10 cellular contexts compared by ENCODE assay signal in genomic region chr3:107543666-107544065, GRCh38. TPM values are rescaled to one million over a fixed set of nuclear protein-coding genes. Genes with fewer than 3 reads are reported as not detected.
DNase-seq lines count a peak whose midpoint lies in the region; ATAC-seq and TF ChIP-seq lines count a peak whose summit lies in the region.
"Had no signal": no experiment of that assay in that cellular context is flagged by ENCODE, and none has a peak within 500 bp of the region (broad histone marks: within the 10 kb centered on the region; RNA-seq: fewer than 3 reads in every experiment).

No MANE protein-coding gene starts in this region.

- H3K4me1 Mint-ChIP-seq in Caco-2 (ENCODE audit: low read depth, unreplicated experiment) (no peaks in the 10 kb centered on the region), HFFc6 (ENCODE audit: low read depth) (peaks cover 32% of the 10 kb centered on the region)
- H3K4me1 Mint-ChIP-seq in CD8-positive, alpha-beta T cell (ENCODE audit: low read depth): peaks cover 40% of the 10 kb centered on the region
- H3K4me1 Mint-ChIP-seq: activated naive CD4-positive, alpha-beta T cell treated with anti-CD3 and anti-CD28 coated beads, Interleukin-2, amount 10 ng/mL, durations not matched to agents 7 days and 5 days had no signal

- WGBS in liver: 81% methylated on average over 4 of the region's 4 CpGs

- H3K27me3 Mint-ChIP-seq in Caco-2 (ENCODE audit: insufficient read depth, unreplicated experiment) (peaks cover 3% of the 10 kb centered on the region), HFFc6 (ENCODE audit: insufficient read depth) (no peaks in the 10 kb centered on the region)
- no peaks in the 10 kb centered on the region for H3K27me3 Mint-ChIP-seq in CD8-positive, alpha-beta T cell (ENCODE audit: low read depth)
- H3K27me3 Mint-ChIP-seq: activated naive CD4-positive, alpha-beta T cell treated with anti-CD3 and anti-CD28 coated beads, Interleukin-2, amount 10 ng/mL, durations not matched to agents 7 days and 5 days had no signal

- H3K36me3 Mint-ChIP-seq in Caco-2 (ENCODE audit: insufficient read depth, unreplicated experiment) (no peaks in the 10 kb centered on the region), HFFc6 (ENCODE audit: low read depth) (peaks cover 7% of the 10 kb centered on the region)
- H3K36me3 Mint-ChIP-seq in CD8-positive, alpha-beta T cell: peaks cover 16% of the 10 kb centered on the region

- H3K4me1 ChIP-seq in Caco-2 (no peaks in the 10 kb centered on the region), liver (ENCODE audit: control insufficient read depth in 4 of 4, insufficient read depth in 4 of 4, low read length in 3 of 4) (no peaks in the 10 kb centered on the region)
- peaks cover 7% of the 10 kb centered on the region for H3K4me1 ChIP-seq in CD8-positive, alpha-beta T cell (ENCODE audit: insufficient read depth, low read length)
- H3K4me1 ChIP-seq: SJSA1 had no signal

- TF ChIP-seq RAD21 in liver (IDR thresholded peaks at IDR 0.05): peak; percentile 61 to 74

- H3K4me3 Mint-ChIP-seq in Caco-2 (ENCODE audit: unreplicated experiment) (no peak overlapping the region), HFFc6 (no peak overlapping the region)
- H3K4me3 Mint-ChIP-seq in CD8-positive, alpha-beta T cell: no peak overlapping the region
- H3K4me3 Mint-ChIP-seq: activated naive CD4-positive, alpha-beta T cell treated with anti-CD3 and anti-CD28 coated beads, Interleukin-2, amount 10 ng/mL, durations not matched to agents 7 days and 5 days had no signal

- H3K9me3 Mint-ChIP-seq in Caco-2 (ENCODE audit: unreplicated experiment) (no peaks in the 10 kb centered on the region), HFFc6 (no peaks in the 10 kb centered on the region)
- peaks cover 2% of the 10 kb centered on the region for H3K9me3 Mint-ChIP-seq in CD8-positive, alpha-beta T cell

- H3K4me3 ChIP-seq in Caco-2 (ENCODE audit: low read depth, low read length) (no peak overlapping the region), liver (ENCODE audit: low read depth in 1 of 3, low read length in 3 of 3) (no peak overlapping the region)
- no peak overlapping the region for H3K4me3 ChIP-seq in CD8-positive, alpha-beta T cell (ENCODE audit: low read depth, low read length)
- H3K4me3 ChIP-seq: SJSA1 had no signal

- H3K9ac ChIP-seq in liver (ENCODE audit: low read depth in 1 of 2, low read length in 2 of 2): no peak overlapping the region

- no peaks in the 10 kb centered on the region for H3K36me3 ChIP-seq in Caco-2 (ENCODE audit: control insufficient read depth, insufficient read depth, low read length)
- no peaks in the 10 kb centered on the region for H3K36me3 ChIP-seq in liver (ENCODE audit: control insufficient read depth in 4 of 4, insufficient read depth in 3 of 4, low read depth in 1 of 4, low read length in 3 of 4)
- H3K36me3 ChIP-seq in CD8-positive, alpha-beta T cell (ENCODE audit: insufficient read depth, low read length): no peaks in the 10 kb centered on the region

- BruUV-seq in Caco-2 (replicated peaks; lab: Mats Ljungman, UMichigan): no TSS peak

- H3K9me3 ChIP-seq in Caco-2 (no peaks in the 10 kb centered on the region), liver (ENCODE audit: control insufficient read depth in 4 of 4, low read length in 3 of 4) (peaks cover 0 to 2% (median 0%) of the 10 kb centered on the region in 4 donors)
- no peaks in the 10 kb centered on the region for H3K9me3 ChIP-seq in CD8-positive, alpha-beta T cell (ENCODE audit: low read length)
- H3K9me3 ChIP-seq: SJSA1 had no signal

- no peak for ATAC-seq in HG02610 (IDR thresholded peaks at IDR 0.05; ENCODE audit: unreplicated experiment)
- ATAC-seq in GM21390 (IDR thresholded peaks at IDR 0.05; ENCODE audit: unreplicated experiment): no peak
- ATAC-seq in CD8-positive, alpha-beta T cell: no peak

- H3K27me3 ChIP-seq in Caco-2 (replicated peaks; ENCODE audit: control insufficient read depth, insufficient read depth, low read length) (no peaks in the 10 kb centered on the region), liver (ENCODE audit: control insufficient read depth in 4 of 4, insufficient read depth in 4 of 4, low read length in 3 of 4) (no peaks in the 10 kb centered on the region)
- H3K27me3 ChIP-seq in CD8-positive, alpha-beta T cell (ENCODE audit: insufficient read depth, low read length): no peaks in the 10 kb centered on the region
- H3K27me3 ChIP-seq: SJSA1 had no signal

- H3K27ac Mint-ChIP-seq in Caco-2 (ENCODE audit: unreplicated experiment) (no peak overlapping the region), HFFc6 (no peak overlapping the region)
- H3K27ac Mint-ChIP-seq in CD8-positive, alpha-beta T cell: no peak overlapping the region
- H3K27ac Mint-ChIP-seq: activated naive CD4-positive, alpha-beta T cell treated with anti-CD3 and anti-CD28 coated beads, Interleukin-2, amount 10 ng/mL, durations not matched to agents 7 days and 5 days had no signal

- TF ChIP-seq CTCF in Caco-2 (IDR thresholded peaks at IDR 0.05; ENCODE audit: insufficient read depth in 1 of 2, low read depth in 1 of 2, low read length in 1 of 2, severe bottlenecking in 1 of 2, unreplicated experiment in 1 of 2) (peak; percentile 29 to 35), HFFc6 (IDR thresholded peaks at IDR 0.05) (peak; percentile 67), liver (IDR thresholded peaks at IDR 0.05; ENCODE audit: low read depth, low read length, missing input control) (peak; percentile 37)
- TF ChIP-seq CTCF in CD8-positive, alpha-beta T cell (IDR thresholded peaks at IDR 0.05): no peak

- H3K27ac ChIP-seq in liver (ENCODE audit: low read depth in 1 of 2, low read length in 2 of 2): no peak overlapping the region
- no peak overlapping the region for H3K27ac ChIP-seq in CD8-positive, alpha-beta T cell (ENCODE audit: low read depth, low read length)
- H3K27ac ChIP-seq: SJSA1 had no signal

- no peak for DNase-seq in Caco-2
- no peak for DNase-seq in HFFc6
- peak; percentile 29 for DNase-seq in amniotic epithelial cell (ENCODE audit: low read depth)
- no peak for DNase-seq in CD8-positive, alpha-beta T cell
- DNase-seq in AG08395 (ENCODE audit: low spot score): no peak
- DNase-seq: activated naive CD4-positive, alpha-beta T cell treated with anti-CD3 and anti-CD28 coated beads, Interleukin-2, amount 10 ng/mL, durations not matched to agents 7 days and 5 days had no signal

- CTCF ChIA-PET in Caco-2 (lab: Charles Lee): no interaction called here
- CTCF ChIA-PET in CD8-positive, alpha-beta T cell (lab: Charles Lee): interaction anchor here (0.6 to 1.1 kb wide), 4 partner anchors 11 to 272 kb away, joined by 3 to 6 read pairs (median 3); no protein-coding TSS in a partner anchor

- intact Hi-C loops in Caco-2 (cut with micrococcal nuclease; ENCODE audit: unreplicated experiment): loop anchor here (1.0 kb wide), 2 partner anchors 271 to 307 kb away; no protein-coding TSS in a partner anchor
- intact Hi-C loops in CD8-positive, alpha-beta T cell (cut with DNase I, micrococcal nuclease): loop anchor here (2.0 to 5.0 kb wide), 3 partner anchors 17 to 306 kb away; no protein-coding TSS in a partner anchor

- POLR2A ChIA-PET in Caco-2 (lab: Charles Lee): no interaction called here
- POLR2A ChIA-PET in CD8-positive, alpha-beta T cell (lab: Charles Lee): no interaction called here

TF ChIP-seq in liver, 16 proteins besides CTCF, POLR2A, EP300 and RAD21 (continues in another document):
- TF ChIP-seq HNF4A (conservative IDR thresholded peaks at IDR 0.05): no peak
- TF ChIP-seq JUND (IDR thresholded peaks at IDR 0.05): no peak
- no peak for TF ChIP-seq EGR1 (IDR thresholded peaks at IDR 0.05; ENCODE audit: low read depth in 2 of 2)
- TF ChIP-seq SP1 (IDR thresholded peaks at IDR 0.05): no peak
- no peak for TF ChIP-seq GABPA (IDR thresholded peaks at IDR 0.05 in 1 of 2, conservative IDR thresholded peaks at IDR 0.05 in 1 of 2)
- no peak for TF ChIP-seq TAF1 (conservative IDR thresholded peaks at IDR 0.05)
- TF ChIP-seq MAX (IDR thresholded peaks at IDR 0.05): no peak
- no peak for TF ChIP-seq NR2F2 (IDR thresholded peaks at IDR 0.05)
- TF ChIP-seq ZBTB33 (IDR thresholded peaks at IDR 0.05): no peak

RNA-seq across cellular contexts. Expression of gene BBX, which starts 20.9 kb away (rescaled TPM):
- 2.6 TPM in 2 replicates for total RNA-seq in Caco-2 (2022)
- total RNA-seq in HFFc6 (2021; fragmentation: NEBNext Ultra II Directional; extraction: Animal tissue kit (Norgen Biotek cat#: 25700)): 10 to 100 TPM; 40.6 to 50.3 (median 46.4) TPM
- 10 to 100 TPM; 22.5 to 25.1 TPM for total RNA-seq in liver
- 10 to 100 TPM in 1 of 2 donors, 1 to 10 TPM in 1; 4.7 to 18.5 TPM for polyA plus RNA-seq in liver
- total RNA-seq in CD8-positive, alpha-beta T cell: 10 to 100 TPM; 71.3 to 77.9 TPM
